In genomic region chr1:238409191-238409846, GRCh38 we compare ENCODE assay signal across 12 cellular contexts.
DNase-seq lines count a peak whose midpoint lies in the region; ATAC-seq, FAIRE-seq and TF ChIP-seq lines count a peak whose summit lies in the region.
"Had no signal": no experiment of that assay in that cellular context is flagged by ENCODE, and none has a peak within 500 bp of the region (broad histone marks: within the 10 kb centered on the region; RNA-seq: fewer than 3 reads in every experiment).

No MANE protein-coding gene starts in this region.

- no peak for TF ChIP-seq POLR2A in GM12892 (IDR thresholded peaks at IDR 0.05; ENCODE audit: low read depth, low read length)

- no peak overlapping the region for H3K4me3 ChIP-seq in kidney epithelial cell (ENCODE audit: low read depth, low read length)

- H3K36me3 ChIP-seq in kidney epithelial cell (ENCODE audit: control insufficient read depth, insufficient read depth, low read length): no peaks in the 10 kb centered on the region

- DNase-seq in AG20443 (ENCODE audit: low spot score): peak; percentile 21
- DNase-seq in LHCN-M2 (ENCODE audit: low read depth): peak; percentile 94
- peak; percentile 97 for DNase-seq in astrocyte of the hippocampus (ENCODE audit: low read depth, low spot score)
- DNase-seq in kidney epithelial cell (ENCODE audit: low read depth): peak; percentile 98
- DNase-seq in GM12892 (ENCODE audit: insufficient read length): no peak
- no peak for DNase-seq in stimulated activated naive CD4-positive, alpha-beta T cell treated with Interleukin-2 at 50 U/mL for 16 hours (lab: John Stamatoyannopoulos, UW)
- DNase-seq in NCI-H1694 (lab: John Stamatoyannopoulos, UW): no peak
- DNase-seq: activated gamma-delta T cell; CD8-positive, alpha-beta T cell; naive thymus-derived CD4-positive, alpha-beta T cell had no signal

- no peak for ATAC-seq in GM18873 (IDR thresholded peaks at IDR 0.05; ENCODE audit: low FRiP score, unreplicated experiment)
- ATAC-seq: CD8-positive, alpha-beta T cell; naive thymus-derived CD4-positive, alpha-beta T cell; stimulated activated memory B cell treated with anti-CD40 and anti-IgM and Interleukin-4, amounts not matched to agents 10 μg/mL and 1 μg/mL and 100 μg/mL, for 72 hours had no signal

- no peak for TF ChIP-seq CTCF in kidney epithelial cell (IDR thresholded peaks at IDR 0.05; ENCODE audit: insufficient read depth, low read length, poor library complexity, severe bottlenecking)

- H3K27me3 ChIP-seq in kidney epithelial cell (ENCODE audit: control insufficient read depth, insufficient read depth, low read length): no peaks in the 10 kb centered on the region

- no peak for FAIRE-seq in GM12892 (lab: Jason Lieb, UNC)

Comparison
In these comparisons a context has a peak if more than half of its experiments do, and no peak if none do; other contexts are left out.
1. DNase-seq: peak in AG20443 (single experiment), LHCN-M2 (single experiment), astrocyte of the hippocampus (single experiment) and kidney epithelial cell (single experiment); none in GM12892 (single experiment), stimulated activated naive CD4-positive, alpha-beta T cell treated with Interleukin-2 at 50 U/mL for 16 hours (single experiment) and NCI-H1694 (single experiment).